Comparison of ENCODE assay signal across 21 cellular contexts in genomic region chr18:33664528-33664927, GRCh38.
DNase-seq lines count a peak whose midpoint lies in the region; ATAC-seq, FAIRE-seq and TF ChIP-seq lines count a peak whose summit lies in the region.
"Had no signal": no experiment of that assay in that cellular context is flagged by ENCODE, and none has a peak within 500 bp of the region (broad histone marks: within the 10 kb centered on the region; RNA-seq: fewer than 3 reads in every experiment).

No MANE protein-coding gene starts in this region.

- intact Hi-C loops in right lobe of liver (cut with DNase I): no loop called here
- intact Hi-C loops in HepG2 (cut with micrococcal nuclease; ENCODE audit: unreplicated experiment): no loop called here

- no peak overlapping the region for H3K27ac ChIP-seq in right lobe of liver
- no peak overlapping the region for H3K27ac ChIP-seq in HepG2 (ENCODE audit: extremely low read length, insufficient read depth, low read length)
- no peak overlapping the region for H3K27ac ChIP-seq in CD8-positive, alpha-beta memory T cell (ENCODE audit: low read depth, low read length)
- H3K27ac ChIP-seq: 22Rv1; A549; BLaER1 treated with 17β-estradiol and CSF1 and Interleukin-3, amounts not matched to agents 10 nM and 100 nM; C4-2B had no signal

- no peaks in the 10 kb centered on the region for H3K27me3 ChIP-seq in right lobe of liver
- no peaks in the 10 kb centered on the region for H3K27me3 ChIP-seq in HepG2 (ENCODE audit: control insufficient read depth in 1 of 2, insufficient read depth in 2 of 2, low read length in 2 of 2)
- H3K27me3 ChIP-seq in CD8-positive, alpha-beta memory T cell (ENCODE audit: insufficient read depth, low read length, poor library complexity, severe bottlenecking): no peaks in the 10 kb centered on the region
- H3K27me3 ChIP-seq: BLaER1 treated with 17β-estradiol and CSF1 and Interleukin-3, amounts not matched to agents 10 nM and 100 nM had no signal

- no TSS peak for BruUV-seq in HepG2 (replicated peaks; lab: Mats Ljungman, UMichigan)

- TF ChIP-seq CTCF in right lobe of liver (IDR thresholded peaks at IDR 0.05) (no peak), HepG2 (CRISPR knock-in tag; IDR thresholded peaks at IDR 0.05) (no peak)

- TF ChIP-seq EP300 in HepG2 (IDR thresholded peaks at IDR 0.05; ENCODE audit: low read depth in 2 of 2, low read length in 2 of 2) (no peak), HepG2 (CRISPR knock-in tag; IDR thresholded peaks at IDR 0.05; ENCODE audit: borderline replicate concordance) (no peak)

- H3K4me3 ChIP-seq in right lobe of liver: no peak overlapping the region
- no peak overlapping the region for H3K4me3 ChIP-seq in HepG2 (replicated peaks in 1 of 3; ENCODE audit: insufficient read depth in 1 of 3, low read depth in 2 of 3, low read length in 3 of 3)
- no peak overlapping the region for H3K4me3 ChIP-seq in CD8-positive, alpha-beta memory T cell (ENCODE audit: low read length)
- H3K4me3 ChIP-seq: A549; BLaER1 treated with 17β-estradiol and CSF1 and Interleukin-3, amounts not matched to agents 10 nM and 100 nM had no signal

- POLR2A ChIA-PET in HepG2 (lab: Yijun Ruan, JAX): no interaction called here
- POLR2A ChIA-PET in CD8-positive, alpha-beta memory T cell (lab: Charles Lee): no interaction called here

- peaks cover 0 to 12% (median 0%) of the 10 kb centered on the region in 4 donors for H3K4me1 ChIP-seq in right lobe of liver
- no peaks in the 10 kb centered on the region for H3K4me1 ChIP-seq in HepG2 (ENCODE audit: insufficient read depth, low read length)
- no peaks in the 10 kb centered on the region for H3K4me1 ChIP-seq in CD8-positive, alpha-beta memory T cell (ENCODE audit: insufficient read depth, low read length)
- H3K4me1 ChIP-seq: A549 had no signal

- H3K9me3 Mint-ChIP-seq in CD8-positive, alpha-beta memory T cell: peaks cover 0 to 34% (median 10%) of the 10 kb centered on the region in 5 donors

- no peak overlapping the region for H3K27ac Mint-ChIP-seq in CD8-positive, alpha-beta memory T cell
- H3K27ac Mint-ChIP-seq: B cell; CD4-positive, alpha-beta T cell; CD8-positive, alpha-beta T cell had no signal

- H3K27me3 Mint-ChIP-seq in CD8-positive, alpha-beta memory T cell: no peaks in the 10 kb centered on the region
- H3K27me3 Mint-ChIP-seq: B cell; CD4-positive, alpha-beta T cell had no signal

- H3K4me1 Mint-ChIP-seq in CD8-positive, alpha-beta memory T cell: no peaks in the 10 kb centered on the region
- H3K4me1 Mint-ChIP-seq: B cell had no signal

- H3K4me2 ChIP-seq in HepG2 (ENCODE audit: low read depth, low read length): no peak overlapping the region
- H3K4me2 ChIP-seq: A549; BLaER1 treated with 17β-estradiol and CSF1 and Interleukin-3, amounts not matched to agents 10 nM and 100 nM had no signal

- 44% methylated on average over 3 of the region's 3 CpGs for WGBS in right lobe of liver (ENCODE audit: insufficient coverage, low coverage, low lambda C conversion rate, missing lambda C conversion rate)
- WGBS in HepG2 (ENCODE audit: low lambda C conversion rate): 11% methylated on average over 3 of the region's 3 CpGs

- no peak overlapping the region for H3K4me3 Mint-ChIP-seq in CD8-positive, alpha-beta memory T cell
- H3K4me3 Mint-ChIP-seq: B cell; CD4-positive, alpha-beta T cell; CD8-positive, alpha-beta T cell had no signal

- CTCF ChIA-PET in HepG2 (lab: Yijun Ruan, JAX; ENCODE audit: low intra/inter-chr PET ratio, low total read pairs): no interaction called here
- CTCF ChIA-PET in CD8-positive, alpha-beta memory T cell (lab: Charles Lee): no interaction called here

- no peaks in the 10 kb centered on the region for H3K36me3 Mint-ChIP-seq in CD8-positive, alpha-beta memory T cell
- H3K36me3 Mint-ChIP-seq: CD8-positive, alpha-beta T cell had no signal

- no peak overlapping the region for H3K9ac ChIP-seq in HepG2 (ENCODE audit: insufficient read depth, low read depth, low read length)
- H3K9ac ChIP-seq: BLaER1 treated with 17β-estradiol and CSF1 and Interleukin-3, amounts not matched to agents 10 nM and 100 nM had no signal

- H3K9me3 ChIP-seq in right lobe of liver (no peaks in the 10 kb centered on the region), HepG2 (ENCODE audit: low read length) (no peaks in the 10 kb centered on the region)
- no peaks in the 10 kb centered on the region for H3K9me3 ChIP-seq in CD8-positive, alpha-beta memory T cell (ENCODE audit: low read length)
- H3K9me3 ChIP-seq: A549; BLaER1 treated with 17β-estradiol and CSF1 and Interleukin-3, amounts not matched to agents 10 nM and 100 nM had no signal

- no peak for FAIRE-seq in HepG2 (lab: Jason Lieb, UNC)
- FAIRE-seq: A549, G401.6, GM12891, GM19239 had no signal

- no peaks in the 10 kb centered on the region for H3K79me2 ChIP-seq in HepG2 (ENCODE audit: insufficient read depth, low read length)

- TF ChIP-seq POLR2A in right lobe of liver (IDR thresholded peaks at IDR 0.05) (no peak), HepG2 (IDR thresholded peaks at IDR 0.05; ENCODE audit: insufficient read depth in 1 of 2, low read depth in 2 of 2, low read length in 2 of 2) (no peak)

- no peaks in the 10 kb centered on the region for H4K20me1 ChIP-seq in HepG2 (ENCODE audit: insufficient read depth, low read length)
- H4K20me1 ChIP-seq: BLaER1 treated with 17β-estradiol and CSF1 and Interleukin-3, amounts not matched to agents 10 nM and 100 nM had no signal

- ATAC-seq in right lobe of liver (peak in 3 of 4 donors; percentile 25 to 51 (median 36)), HepG2 (no peak), SK-N-SH treated with all-trans-retinoic acid at 6 μM for 48 hours (no peak)
- ATAC-seq: A549; CD8-positive, alpha-beta T cell had no signal

- H3K36me3 ChIP-seq in right lobe of liver (no peaks in the 10 kb centered on the region), HepG2 (replicated peaks in 1 of 2; ENCODE audit: control insufficient read depth in 1 of 2, insufficient read depth in 2 of 2, low read length in 2 of 2) (no peaks in the 10 kb centered on the region)
- no peaks in the 10 kb centered on the region for H3K36me3 ChIP-seq in CD8-positive, alpha-beta memory T cell (ENCODE audit: insufficient read depth, low read length)
- H3K36me3 ChIP-seq: BLaER1 treated with 17β-estradiol and CSF1 and Interleukin-3, amounts not matched to agents 10 nM and 100 nM had no signal

- H2AFZ ChIP-seq in HepG2 (ENCODE audit: low read length): no peak overlapping the region

- no peak for TF ChIP-seq RAD21 in HepG2 (CRISPR knock-in tag; IDR thresholded peaks at IDR 0.05)

- DNase-seq in NCI-H82 (lab: John Stamatoyannopoulos, UW) (peak; percentile 20), NCI-H82 treated with DMSO at 0.1 percent for 48 hours (lab: John Stamatoyannopoulos, UW; ENCODE audit: unreplicated experiment) (no peak), right lobe of liver (no peak), HepG2 (ENCODE audit: low spot score) (no peak), NCI-H69 (lab: John Stamatoyannopoulos, UW) (peak; percentile 64)
- no peak for DNase-seq in CD8-positive, alpha-beta memory T cell
- DNase-seq: AML-193; CD4-positive, alpha-beta T cell; CD8-positive, alpha-beta T cell; COR-L47; DMS79 treated with DMSO at 0.1 percent for 48 hours; GF-D8 had no signal

- in situ Hi-C loops in HepG2 (cut with HindIII; ENCODE audit: extremely low pct_ligation_motif_present, low pct_unique_long_range_greater_than_20kb): no loop called here

TF ChIP-seq in HepG2, 621 proteins besides CTCF, POLR2A, EP300 and RAD21 (continues in another document):
- TF ChIP-seq RELA (CRISPR knock-in tag; IDR thresholded peaks at IDR 0.05) (no peak), ZNF746 (CRISPR knock-in tag; IDR thresholded peaks at IDR 0.05) (no peak), STAT6 (CRISPR knock-in tag; IDR thresholded peaks at IDR 0.05; ENCODE audit: borderline replicate concordance) (no peak), NAIF1 (CRISPR knock-in tag; IDR thresholded peaks at IDR 0.05; ENCODE audit: borderline replicate concordance) (no peak)

TF ChIP-seq in SK-N-SH treated with all-trans-retinoic acid at 6 μM for 48 hours, 23 proteins besides CTCF, POLR2A, EP300 and RAD21 (continues in another document):
- TF ChIP-seq ZNF70 (CRISPR knock-in tag; IDR thresholded peaks at IDR 0.05): no peak
- no peak for TF ChIP-seq ZFP30 (CRISPR knock-in tag; IDR thresholded peaks at IDR 0.05)
- TF ChIP-seq CSDC2 (CRISPR knock-in tag; IDR thresholded peaks at IDR 0.05): no peak
- TF ChIP-seq TOX (CRISPR knock-in tag; IDR thresholded peaks at IDR 0.05; ENCODE audit: borderline replicate concordance): no peak
- no peak for TF ChIP-seq TCF4 (CRISPR knock-in tag; IDR thresholded peaks at IDR 0.05; ENCODE audit: borderline replicate concordance)
- no peak for TF ChIP-seq POU6F1 (CRISPR knock-in tag; IDR thresholded peaks at IDR 0.05; ENCODE audit: borderline replicate concordance, low read depth)

Comparison
In these comparisons a context has a peak if more than half of its experiments do, and no peak if none do; other contexts are left out.
1. DNase-seq: peak in NCI-H82 (single experiment) and NCI-H69 (single experiment); none in NCI-H82 treated with DMSO at 0.1 percent for 48 hours (single experiment), right lobe of liver (0 of 3), HepG2 (single experiment) and CD8-positive, alpha-beta memory T cell (0 of 5).
2. ATAC-seq: peak in right lobe of liver (3 of 4); none in HepG2 (single experiment) and SK-N-SH treated with all-trans-retinoic acid at 6 μM for 48 hours (single experiment).